In genomic region chr12:52208424-52209165, GRCh38 we compare ENCODE assay signal across 1 cellular context.
A peak's percentile ranks its signal among the peaks of the same experiment; 100 is the strongest.
TF ChIP-seq lines count a peak whose summit lies in the region.

No MANE protein-coding gene starts in this region.

TF ChIP-seq in Ishikawa, 13 proteins besides CTCF, POLR2A, EP300 and RAD21 (continued from another document):
- TF ChIP-seq USF1 (IDR thresholded peaks at IDR 0.05): peak; percentile 63
- TF ChIP-seq FOXM1 (IDR thresholded peaks at IDR 0.05; ENCODE audit: borderline replicate concordance, low read depth): no peak
- TF ChIP-seq TAF1 (IDR thresholded peaks at IDR 0.05; ENCODE audit: low read depth): peak; percentile 17; the same call in 1 of the 2 replicates
- no peak for TF ChIP-seq TEAD4 (IDR thresholded peaks at IDR 0.05)
- no peak for TF ChIP-seq REST (IDR thresholded peaks at IDR 0.05; ENCODE audit: low read depth)
- no peak for TF ChIP-seq CEBPB (IDR thresholded peaks at IDR 0.05)
- TF ChIP-seq NFIC (IDR thresholded peaks at IDR 0.05): no peak
- no peak for TF ChIP-seq TCF12 (IDR thresholded peaks at IDR 0.05; ENCODE audit: low read depth)
- no peak for TF ChIP-seq YY1 (IDR thresholded peaks at IDR 0.05; ENCODE audit: low read depth)
- TF ChIP-seq EGR1 (IDR thresholded peaks at IDR 0.05): no peak
- TF ChIP-seq ZBTB7A (IDR thresholded peaks at IDR 0.05; ENCODE audit: low read depth): no peak
